8 cellular contexts compared by ENCODE assay signal in genomic region chr12:93442411-93443340, GRCh38. TPM values are rescaled to one million over a fixed set of nuclear protein-coding genes. Genes with fewer than 3 reads are reported as not detected.
DNase-seq lines count a peak whose midpoint lies in the region; ATAC-seq, FAIRE-seq and TF ChIP-seq lines count a peak whose summit lies in the region.

No MANE protein-coding gene starts in this region.

- H3K9me3 ChIP-seq in HUES6 (ENCODE audit: control insufficient read depth, insufficient read depth, low read depth, low read length) = no peaks in the 10 kb centered on the region
- H3K9me3 ChIP-seq in GM12878 (replicated peaks; ENCODE audit: control insufficient read depth, insufficient read depth, low read length) = no peaks in the 10 kb centered on the region
- H3K9me3 ChIP-seq in tibial nerve = no peaks in the 10 kb centered on the region

- in situ Hi-C loops in ACHN (cut with HindIII; ENCODE audit: low pct_ligation_motif_present, low pct_unique_long_range_greater_than_20kb, low sequenced_read_pairs) (no loop called here), GM12878 (cut with MboI) (no loop called here)

- H2AFZ ChIP-seq in GM12878 (ENCODE audit: control insufficient read depth, low read depth, low read length) = peak overlapping the region; percentile 72

- peak; percentile 62 for FAIRE-seq in GM12878 (lab: Jason Lieb, UNC)

- 2% methylated on average over 19 of the region's 19 CpGs for WGBS in GM12878 (ENCODE audit: insufficient coverage, insufficient replicate concordance, low lambda C conversion rate, missing lambda C conversion rate)
- 3 to 7% methylated on average over 17 to 19 of the region's 19 CpGs for WGBS in tibial nerve, 2 donors

- SMC1A ChIA-PET in GM12878 (lab: Charles Lee; ENCODE audit: uncharacterized antibody, unreplicated experiment) = interaction anchor here (0.6 to 1.6 kb wide), 9 partner anchors 8 to 749 kb away, joined by 3 to 5 read pairs (median 4); no protein-coding TSS in a partner anchor

- H3K4me3 ChIP-seq in HUES6 (ENCODE audit: low read depth, low read length) (peak overlapping the region; percentile 90), GM12878 (peak overlapping the region; percentile 83), tibial nerve (peak overlapping the region; percentile 86 to 99 (median 94))

- CTCF ChIA-PET in GM12878 (lab: Yijun Ruan, JAX) = interaction anchor here (0.6 to 4.6 kb wide), 8 partner anchors 14 to 659 kb away, joined by 3 to 17 read pairs (median 4); partner anchors contain the start of gene MRPL42

- RAD21 ChIA-PET in GM12878 (lab: Charles Lee; ENCODE audit: unreplicated experiment) = interaction anchor here (1.4 to 1.8 kb wide), 4 partner anchors 22 to 659 kb away, joined by 3 to 6 read pairs (median 4); no protein-coding TSS in a partner anchor

- H4K20me1 ChIP-seq in GM12878 (ENCODE audit: control insufficient read depth, insufficient read depth) = no peaks in the 10 kb centered on the region

- H3K4me1 ChIP-seq in HUES6 (ENCODE audit: control insufficient read depth, insufficient read depth, low read length) = peaks cover 30% of the 10 kb centered on the region
- peaks cover 9% of the 10 kb centered on the region for H3K4me1 ChIP-seq in GM12878 (ENCODE audit: control insufficient read depth, insufficient read depth, low read length)
- peaks cover 0 to 41% (median 27%) of the 10 kb centered on the region in 4 donors for H3K4me1 ChIP-seq in tibial nerve

- H3K27ac ChIP-seq in HUES6 (ENCODE audit: low read depth, low read length) = peak overlapping the region; percentile 99
- H3K27ac ChIP-seq in GM12878 (ENCODE audit: control insufficient read depth, insufficient read depth) = peak overlapping the region; percentile 73
- H3K27ac ChIP-seq in tibial nerve = peak overlapping the region; percentile 90 to 98 (median 95)

- TF ChIP-seq EP300 in GM12878 (IDR thresholded peaks at IDR 0.05; ENCODE audit: borderline replicate concordance in 1 of 2, control insufficient read depth in 1 of 2, low read depth in 2 of 2, low read length in 2 of 2) = 0 out of 4 replicates have a peak, but pooled peaks of 1 of the 2 experiments have one; percentile 4
- TF ChIP-seq EP300 in tibial nerve (IDR thresholded peaks at IDR 0.05) = no peak

- intact Hi-C loops in GM12878 (cut with micrococcal nuclease; ENCODE audit: unreplicated experiment) = no loop called here

- TF ChIP-seq POLR2A in GM12878 (IDR thresholded peaks at IDR 0.05; ENCODE audit: low read depth, low read length) = no peak
- TF ChIP-seq POLR2A in tibial nerve (IDR thresholded peaks at IDR 0.05) = no peak

- H3K9ac ChIP-seq in HUES6 (ENCODE audit: low read length) (peak overlapping the region; percentile 99), GM12878 (ENCODE audit: control insufficient read depth, insufficient read depth, low read length) (peak overlapping the region; percentile 84)

- ATAC-seq in GM12878 = no peak
- peak; percentile 1 for ATAC-seq in left lobe of liver
- ATAC-seq in GM18517 (IDR thresholded peaks at IDR 0.05; ENCODE audit: unreplicated experiment) = no peak

- TF ChIP-seq CTCF in GM12878 (IDR thresholded peaks at IDR 0.05 in 2 of 3, conservative IDR thresholded peaks at IDR 0.05 in 1 of 3; ENCODE audit: control insufficient read depth in 2 of 3, extremely low read depth in 1 of 3, insufficient read depth in 1 of 3, low read depth in 3 of 3, low read length in 3 of 3) (no peak), tibial nerve (IDR thresholded peaks at IDR 0.05) (no peak)

- H3K36me3 ChIP-seq in HUES6 (ENCODE audit: control insufficient read depth, insufficient read depth, low read length) = no peaks in the 10 kb centered on the region
- no peaks in the 10 kb centered on the region for H3K36me3 ChIP-seq in GM12878 (ENCODE audit: control insufficient read depth in 2 of 2, insufficient read depth in 2 of 2, low read length in 1 of 2)
- H3K36me3 ChIP-seq in tibial nerve = no peaks in the 10 kb centered on the region

- TF ChIP-seq RAD21 in GM12878 (IDR thresholded peaks at IDR 0.05; ENCODE audit: insufficient read depth, low read depth, low read length) = no peak

- H3K79me2 ChIP-seq in GM12878 (ENCODE audit: control insufficient read depth, insufficient read depth, low read length) = peaks cover 47% of the 10 kb centered on the region

- BruUV-seq in GM12878 (replicated peaks; lab: Mats Ljungman, UMichigan) = TSS peak; percentile 89

- H3K27me3 ChIP-seq in HUES6 (ENCODE audit: control insufficient read depth, insufficient read depth, low read length) (no peaks in the 10 kb centered on the region), GM12878 (replicated peaks in 1 of 2; ENCODE audit: control insufficient read depth in 2 of 2, insufficient read depth in 2 of 2, low read length in 1 of 2) (no peaks in the 10 kb centered on the region), tibial nerve (no peaks in the 10 kb centered on the region)

- H3K4me2 ChIP-seq in GM12878 (ENCODE audit: control insufficient read depth, insufficient read depth) = peak overlapping the region; percentile 74

- POLR2A ChIA-PET in GM12878 (lab: Charles Lee) = interaction anchor here (0.5 to 1.9 kb wide), 6 partner anchors 10 to 36 kb away, joined by 3 to 6 read pairs (median 4); no protein-coding TSS in a partner anchor

- DNase-seq in ACHN (peak; percentile 25), GM12878 (ENCODE audit: low read depth, low spot score) (no peak), left lobe of liver (ENCODE audit: low spot score) (no peak), tibial nerve (ENCODE audit: low spot score in 2 of 2) (no peak), mucosa of gallbladder (ENCODE audit: low spot score) (no peak), NK-92 (lab: John Stamatoyannopoulos, UW; ENCODE audit: unreplicated experiment) (no peak)

TF ChIP-seq in GM12878, 131 proteins besides CTCF, POLR2A, EP300 and RAD21 (continues in another document):
- TF ChIP-seq TAF1 (IDR thresholded peaks at IDR 0.05; ENCODE audit: borderline replicate concordance, low read depth, low read length) = no peak
- TF ChIP-seq EZH2 (IDR thresholded peaks at IDR 0.05; ENCODE audit: borderline replicate concordance, control insufficient read depth, low read depth, low read length) = no peak
- no peak for TF ChIP-seq SKIL (IDR thresholded peaks at IDR 0.05; ENCODE audit: low read depth, poor library complexity, severe bottlenecking)
- no peak for TF ChIP-seq PAX5 (IDR thresholded peaks at IDR 0.05; ENCODE audit: borderline replicate concordance, low read depth, low read length)

RNA-seq across cellular contexts. Expression of gene UBE2N, which starts 0.9 kb away (rescaled TPM):
- 47.0 and 47.3 TPM in 2 replicates for total RNA-seq in GM12878 (2013; cell fraction: nucleolus; rRNA removed)
- 316 and 345 TPM in 2 replicates for total RNA-seq in GM12878 (2014; rRNA removed)
- 301 and 306 TPM in 2 replicates for total RNA-seq in GM12878 (2014; rRNA removed; fragmentation: Illumina TruSeq; extraction: Trizol)
- total RNA-seq in GM12878 (2021) = 242 and 243 TPM in 2 replicates
- 39.6 TPM for polyA plus RNA-seq in GM12878 (2011; ENCODE audit: low read depth)
- polyA plus RNA-seq in GM12878 (2011; rRNA removed) = 312 and 365 TPM in 2 replicates
- 152 and 211 TPM in 2 replicates for polyA plus RNA-seq in GM12878 (2011; cell fraction: cytosol; rRNA removed)
- 93.2 and 152 TPM in 2 replicates for polyA plus RNA-seq in GM12878 (2011; cell fraction: nucleus; rRNA removed)
- polyA plus RNA-seq in GM12878 (2012) = 190 and 239 TPM in 2 replicates
- 394 and 481 TPM in 2 replicates for polyA plus RNA-seq in GM12878 (2014; fragmentation: Illumina TruSeq; extraction: Trizol)
- polyA plus RNA-seq in GM12878 (2014; fragmentation: Nextera tagmentation; extraction: Ambion mirVana) = 100 to 1,000 TPM; 699 to 945 TPM
- 492 and 503 TPM in 2 replicates for polyA plus RNA-seq in GM12878 (2014; rRNA removed)
- polyA plus RNA-seq in GM12878 (2016; fragmentation: Nextera tagmentation; extraction: Ambion mirVana) = 100 to 1,000 TPM; 522 to 545 TPM
- 159 and 169 TPM in 2 replicates for polyA minus RNA-seq in GM12878 (2011; rRNA and poly(A)+ RNA removed)
- polyA minus RNA-seq in GM12878 (2011; cell fraction: cytosol; rRNA and poly(A)+ RNA removed) = 60.4 and 74.1 TPM in 2 replicates
- 11.5 and 18.6 TPM in 2 replicates for polyA minus RNA-seq in GM12878 (2011; cell fraction: nucleus; rRNA and poly(A)+ RNA removed)
- total RNA-seq in left lobe of liver = 25.1 TPM
- 10 to 100 TPM; 20.8 to 31.0 (median 29.4) TPM for total RNA-seq in tibial nerve
- total RNA-seq in mucosa of gallbladder = 80.5 TPM

RNA-seq across cellular contexts. Expression of gene MRPL42, which starts 24.6 kb away (rescaled TPM):
- total RNA-seq in GM12878 (2013; cell fraction: nucleolus; rRNA removed) = 69.6 and 75.3 TPM in 2 replicates
- total RNA-seq in GM12878 (2014; rRNA removed) (65.1 and 84.1 TPM in 2 replicates), GM12878 (2014; rRNA removed; fragmentation: Illumina TruSeq; extraction: Trizol) (78.1 and 82.3 TPM in 2 replicates), GM12878 (2021) (77.9 and 81.0 TPM in 2 replicates), left lobe of liver (25.4 TPM), tibial nerve (10 to 100 TPM; 19.7 to 27.3 (median 22.8) TPM), mucosa of gallbladder (51.9 TPM)
- polyA plus RNA-seq in GM12878 (2011; ENCODE audit: low read depth) = 54.8 TPM
- polyA plus RNA-seq in GM12878 (2011; rRNA removed) (132 and 211 TPM in 2 replicates), GM12878 (2014; fragmentation: Illumina TruSeq; extraction: Trizol) (120 and 147 TPM in 2 replicates), GM12878 (2014; fragmentation: Nextera tagmentation; extraction: Ambion mirVana) (100 to 1,000 TPM; 281 to 427 TPM), GM12878 (2014; rRNA removed) (55.0 and 87.6 TPM in 2 replicates), GM12878 (2016; fragmentation: Nextera tagmentation; extraction: Ambion mirVana) (100 to 1,000 TPM; 174 to 181 TPM)
- 42.2 and 80.1 TPM in 2 replicates for polyA plus RNA-seq in GM12878 (2011; cell fraction: cytosol; rRNA removed)
- polyA plus RNA-seq in GM12878 (2011; cell fraction: nucleus; rRNA removed) = 35.0 and 35.5 TPM in 2 replicates
- polyA plus RNA-seq in GM12878 (2012) = 40.2 and 48.4 TPM in 2 replicates
- 43.2 and 110 TPM in 2 replicates for polyA minus RNA-seq in GM12878 (2011; rRNA and poly(A)+ RNA removed)
- 16.0 and 20.5 TPM in 2 replicates for polyA minus RNA-seq in GM12878 (2011; cell fraction: cytosol; rRNA and poly(A)+ RNA removed)
- 12.8 and 13.7 TPM in 2 replicates for polyA minus RNA-seq in GM12878 (2011; cell fraction: nucleus; rRNA and poly(A)+ RNA removed)
